15 cellular contexts compared by ENCODE assay signal in genomic region chr22:26558246-26558895, GRCh38. TPM values are rescaled to one million over a fixed set of nuclear protein-coding genes. Genes with fewer than 3 reads are reported as not detected.
DNase-seq lines count a peak whose midpoint lies in the region; ATAC-seq and TF ChIP-seq lines count a peak whose summit lies in the region.
"Had no signal": no experiment of that assay in that cellular context is flagged by ENCODE, and none has a peak within 500 bp of the region (broad histone marks: within the 10 kb centered on the region; RNA-seq: fewer than 3 reads in every experiment).

No MANE protein-coding gene starts in this region.

- H3F3A ChIP-seq in SK-N-SH (replicated peaks; ENCODE audit: insufficient read depth) = peaks cover 4% of the 10 kb centered on the region

- WGBS in SK-N-SH (ENCODE audit: low lambda C conversion rate) = 86% methylated on average over 3 of the region's 3 CpGs
- WGBS in tibial nerve, 2 donors = 55 to 56% methylated on average over 3 of the region's 3 CpGs

- CTCF ChIA-PET in SK-N-SH (lab: Yijun Ruan, JAX) = no interaction called here
- CTCF ChIA-PET in activated CD4-positive, alpha-beta memory T cell treated with anti-CD3 and anti-CD28 coated beads, Interleukin-2, amount 10 ng/mL, durations not matched to agents 7 days and 5 days (lab: Charles Lee) = no interaction called here

- peaks cover 0 to 3% of the 10 kb centered on the region in 2 experiments; a peak in 1 of 4 replicates for H3K4me1 ChIP-seq in SK-N-SH (ENCODE audit: control insufficient read depth in 1 of 2, insufficient read depth in 2 of 2, low read depth in 1 of 2, low read length in 1 of 2)
- H3K4me1 ChIP-seq in tibial nerve = peaks cover 0 to 8% (median 0%) of the 10 kb centered on the region in 4 donors
- H3K4me1 ChIP-seq: BE2C had no signal

- no peak overlapping the region for H2AFZ ChIP-seq in SK-N-SH (ENCODE audit: low read depth)

- TF ChIP-seq EP300 in SK-N-SH (IDR thresholded peaks at IDR 0.05; ENCODE audit: borderline replicate concordance in 1 of 2, low read depth in 1 of 2, low read length in 1 of 2) (no peak), tibial nerve (IDR thresholded peaks at IDR 0.05) (no peak)

- H3K4me3 ChIP-seq in SK-N-SH (ENCODE audit: low read depth in 2 of 2, low read length in 1 of 2) = no peak overlapping the region
- H3K4me3 ChIP-seq in tibial nerve = no peak overlapping the region
- H3K4me3 ChIP-seq: K562, SK-N-MC had no signal

- no peak for TF ChIP-seq RAD21 in SK-N-SH (IDR thresholded peaks at IDR 0.05; ENCODE audit: low read length)

- DNase-seq in stimulated activated naive CD8-positive, alpha-beta T cell treated with anti-CD3 and anti-CD28 coated beads, Interleukin-15, amount 100 ng/mL, for 72 hours = no peak
- peak; percentile 57 for DNase-seq in astrocyte of the hippocampus (ENCODE audit: low read depth, low spot score)
- DNase-seq in naive thymus-derived CD8-positive, alpha-beta T cell = no peak
- no peak for DNase-seq in SK-N-SH
- no peak for DNase-seq in activated CD4-positive, alpha-beta memory T cell treated with anti-CD3 and anti-CD28 coated beads, Interleukin-2, amount 10 ng/mL, durations not matched to agents 7 days and 5 days
- DNase-seq in tibial nerve (ENCODE audit: low spot score in 2 of 2) = no peak
- DNase-seq: BE2C, cortex of kidney, left cardiac atrium, NCI-H1930 had no signal

- H3K9me3 ChIP-seq in SK-N-SH (no peaks in the 10 kb centered on the region), tibial nerve (no peaks in the 10 kb centered on the region)
- H3K9me3 ChIP-seq: BE2C had no signal

- H3K36me3 ChIP-seq in SK-N-SH (replicated peaks in 1 of 2; ENCODE audit: control insufficient read depth in 1 of 2, insufficient read depth in 2 of 2, low read length in 1 of 2) = no peaks in the 10 kb centered on the region
- H3K36me3 ChIP-seq in tibial nerve = no peaks in the 10 kb centered on the region
- H3K36me3 ChIP-seq: BE2C had no signal

- peak overlapping the region; percentile 45 for H3K27ac Mint-ChIP-seq in stimulated activated naive CD8-positive, alpha-beta T cell treated with anti-CD3 and anti-CD28 coated beads, Interleukin-15, Interleukin-2, amounts not matched to agents 100 ng/mL and 50 ng/mL, for 24 hours
- peak overlapping the region in 1 of 2 donors; percentile 29 for H3K27ac Mint-ChIP-seq in stimulated activated naive CD8-positive, alpha-beta T cell treated with anti-CD3 and anti-CD28 coated beads, Interleukin-15, amount 100 ng/mL, for 72 hours
- peak overlapping the region; percentile 19 to 92 (median 43) for H3K27ac Mint-ChIP-seq in naive thymus-derived CD8-positive, alpha-beta T cell
- H3K27ac Mint-ChIP-seq in activated CD4-positive, alpha-beta memory T cell treated with anti-CD3 and anti-CD28 coated beads, Interleukin-2, amount 10 ng/mL, durations not matched to agents 7 days and 5 days = no peak overlapping the region
- H3K27ac Mint-ChIP-seq: activated T-helper 2 cell treated with anti-CD3 and anti-CD28 coated beads, Interferon-gamma antibody, Interleukin-2, Interleukin-4, amounts not matched to agents 10 μg/mL and 5 μg/mL and 100 μg/mL, durations not matched to agents 14 hours and 24 hours and 36 hours had no signal

- H4K20me1 ChIP-seq in SK-N-SH (ENCODE audit: insufficient read depth) = no peaks in the 10 kb centered on the region

- H3K9me2 ChIP-seq in SK-N-SH = no peaks in the 10 kb centered on the region

- H3K9me3 Mint-ChIP-seq in stimulated activated naive CD8-positive, alpha-beta T cell treated with anti-CD3 and anti-CD28 coated beads, Interleukin-15, Interleukin-2, amounts not matched to agents 100 ng/mL and 50 ng/mL, for 24 hours = no peaks in the 10 kb centered on the region
- no peaks in the 10 kb centered on the region for H3K9me3 Mint-ChIP-seq in stimulated activated naive CD8-positive, alpha-beta T cell treated with anti-CD3 and anti-CD28 coated beads, Interleukin-15, amount 100 ng/mL, for 72 hours
- H3K9me3 Mint-ChIP-seq in naive thymus-derived CD8-positive, alpha-beta T cell = no peaks in the 10 kb centered on the region
- H3K9me3 Mint-ChIP-seq in activated CD4-positive, alpha-beta memory T cell treated with anti-CD3 and anti-CD28 coated beads, Interleukin-2, amount 10 ng/mL, durations not matched to agents 7 days and 5 days = no peaks in the 10 kb centered on the region
- H3K9me3 Mint-ChIP-seq: activated T-helper 2 cell treated with anti-CD3 and anti-CD28 coated beads, Interferon-gamma antibody, Interleukin-2, Interleukin-4, amounts not matched to agents 10 μg/mL and 5 μg/mL and 100 μg/mL, durations not matched to agents 14 hours and 24 hours and 36 hours had no signal

- H3K27ac ChIP-seq in SK-N-SH (ENCODE audit: low read depth in 2 of 2, low read length in 1 of 2) = peak overlapping the region in 1 of 2 experiments; percentile 47; a peak in 1 of 4 replicates
- no peak overlapping the region for H3K27ac ChIP-seq in tibial nerve
- H3K27ac ChIP-seq: SK-N-MC had no signal

- no peak for TF ChIP-seq CTCF in SK-N-SH (IDR thresholded peaks at IDR 0.05)
- no peak for TF ChIP-seq CTCF in tibial nerve (IDR thresholded peaks at IDR 0.05)

- peaks cover 40% of the 10 kb centered on the region; the same call in 1 of the 2 replicates for H3K79me2 ChIP-seq in SK-N-SH (ENCODE audit: insufficient read depth)

- ATAC-seq in stimulated activated naive CD8-positive, alpha-beta T cell treated with anti-CD3 and anti-CD28 coated beads, Interleukin-15, amount 100 ng/mL, for 72 hours = no peak
- no peak for ATAC-seq in naive thymus-derived CD8-positive, alpha-beta T cell
- no peak for ATAC-seq in GM19351 (IDR thresholded peaks at IDR 0.05; ENCODE audit: unreplicated experiment)
- ATAC-seq: K562, left cardiac atrium had no signal

- no peak overlapping the region for H3K4me3 Mint-ChIP-seq in stimulated activated naive CD8-positive, alpha-beta T cell treated with anti-CD3 and anti-CD28 coated beads, Interleukin-15, Interleukin-2, amounts not matched to agents 100 ng/mL and 50 ng/mL, for 24 hours
- H3K4me3 Mint-ChIP-seq in stimulated activated naive CD8-positive, alpha-beta T cell treated with anti-CD3 and anti-CD28 coated beads, Interleukin-15, amount 100 ng/mL, for 72 hours = no peak overlapping the region
- H3K4me3 Mint-ChIP-seq in naive thymus-derived CD8-positive, alpha-beta T cell = no peak overlapping the region
- H3K4me3 Mint-ChIP-seq in activated CD4-positive, alpha-beta memory T cell treated with anti-CD3 and anti-CD28 coated beads, Interleukin-2, amount 10 ng/mL, durations not matched to agents 7 days and 5 days = no peak overlapping the region

- H3K4me1 Mint-ChIP-seq in stimulated activated naive CD8-positive, alpha-beta T cell treated with anti-CD3 and anti-CD28 coated beads, Interleukin-15, Interleukin-2, amounts not matched to agents 100 ng/mL and 50 ng/mL, for 24 hours (ENCODE audit: low read depth) = peaks cover 22% of the 10 kb centered on the region
- peaks cover 71% of the 10 kb centered on the region for H3K4me1 Mint-ChIP-seq in stimulated activated naive CD8-positive, alpha-beta T cell treated with anti-CD3 and anti-CD28 coated beads, Interleukin-15, amount 100 ng/mL, for 72 hours
- peaks cover 34 to 84% (median 60%) of the 10 kb centered on the region in 4 donors for H3K4me1 Mint-ChIP-seq in naive thymus-derived CD8-positive, alpha-beta T cell
- peaks cover 23% of the 10 kb centered on the region for H3K4me1 Mint-ChIP-seq in activated CD4-positive, alpha-beta memory T cell treated with anti-CD3 and anti-CD28 coated beads, Interleukin-2, amount 10 ng/mL, durations not matched to agents 7 days and 5 days

- H3K36me3 Mint-ChIP-seq in stimulated activated naive CD8-positive, alpha-beta T cell treated with anti-CD3 and anti-CD28 coated beads, Interleukin-15, Interleukin-2, amounts not matched to agents 100 ng/mL and 50 ng/mL, for 24 hours (ENCODE audit: low read depth) = no peaks in the 10 kb centered on the region
- H3K36me3 Mint-ChIP-seq in naive thymus-derived CD8-positive, alpha-beta T cell = peaks cover 0 to 26% (median 0%) of the 10 kb centered on the region in 3 donors
- peaks cover 19% of the 10 kb centered on the region for H3K36me3 Mint-ChIP-seq in activated CD4-positive, alpha-beta memory T cell treated with anti-CD3 and anti-CD28 coated beads, Interleukin-2, amount 10 ng/mL, durations not matched to agents 7 days and 5 days (ENCODE audit: low read depth)

- no peak overlapping the region for H3K9ac ChIP-seq in SK-N-SH

- no peak for TF ChIP-seq POLR2A in tibial nerve (IDR thresholded peaks at IDR 0.05)

- H3K27me3 Mint-ChIP-seq in stimulated activated naive CD8-positive, alpha-beta T cell treated with anti-CD3 and anti-CD28 coated beads, Interleukin-15, Interleukin-2, amounts not matched to agents 100 ng/mL and 50 ng/mL, for 24 hours = no peaks in the 10 kb centered on the region
- no peaks in the 10 kb centered on the region for H3K27me3 Mint-ChIP-seq in stimulated activated naive CD8-positive, alpha-beta T cell treated with anti-CD3 and anti-CD28 coated beads, Interleukin-15, amount 100 ng/mL, for 72 hours
- no peaks in the 10 kb centered on the region for H3K27me3 Mint-ChIP-seq in naive thymus-derived CD8-positive, alpha-beta T cell
- H3K27me3 Mint-ChIP-seq in activated CD4-positive, alpha-beta memory T cell treated with anti-CD3 and anti-CD28 coated beads, Interleukin-2, amount 10 ng/mL, durations not matched to agents 7 days and 5 days = no peaks in the 10 kb centered on the region

- H3K27me3 ChIP-seq in SK-N-SH (ENCODE audit: insufficient read depth) = no peaks in the 10 kb centered on the region
- H3K27me3 ChIP-seq in tibial nerve = no peaks in the 10 kb centered on the region
- H3K27me3 ChIP-seq: BE2C had no signal

- POLR2A ChIA-PET in naive thymus-derived CD8-positive, alpha-beta T cell (lab: Charles Lee) = interaction anchor here (0.6 kb wide), 1 partner anchor 34 kb away, joined by 3 read pairs; no protein-coding TSS in a partner anchor
- POLR2A ChIA-PET in SK-N-SH (lab: Yijun Ruan, JAX) = no interaction called here
- POLR2A ChIA-PET in activated CD4-positive, alpha-beta memory T cell treated with anti-CD3 and anti-CD28 coated beads, Interleukin-2, amount 10 ng/mL, durations not matched to agents 7 days and 5 days (lab: Charles Lee) = no interaction called here

- H3K4me2 ChIP-seq in SK-N-SH = no peak overlapping the region

RNA-seq across cellular contexts. Expression of gene TPST2, which starts 31.6 kb away (rescaled TPM):
- 10 to 100 TPM; 40.8 to 43.2 TPM for total RNA-seq in naive thymus-derived CD8-positive, alpha-beta T cell
- polyA plus RNA-seq in naive thymus-derived CD8-positive, alpha-beta T cell = 100 to 1,000 TPM in 2 of 3 donors, 10 to 100 TPM in 1; 87.9 to 134 (median 126) TPM
- polyA plus RNA-seq in SK-N-SH (2012; rRNA removed) = 52.3 and 58.4 TPM in 2 replicates
- 28.8 and 44.9 TPM in 2 replicates for polyA plus RNA-seq in SK-N-SH (2012; cell fraction: cytosol; rRNA removed)
- polyA plus RNA-seq in SK-N-SH (2012; cell fraction: nucleus; rRNA removed) = 45.7 and 64.7 TPM in 2 replicates
- total RNA-seq in activated CD4-positive, alpha-beta memory T cell treated with anti-CD3 and anti-CD28 coated beads, Interleukin-2, amount 10 ng/mL, durations not matched to agents 7 days and 5 days = 10 to 100 TPM; 55.4 to 60.8 TPM
- 10 to 100 TPM; 39.1 to 83.4 (median 60.6) TPM for total RNA-seq in tibial nerve

RNA-seq across cellular contexts. Expression of gene TFIP11, which starts 46.1 kb away (rescaled TPM):
- 10 to 100 TPM; 56.2 to 67.8 TPM for total RNA-seq in naive thymus-derived CD8-positive, alpha-beta T cell
- polyA plus RNA-seq in naive thymus-derived CD8-positive, alpha-beta T cell = 10 to 100 TPM; 15.3 to 33.9 (median 22.3) TPM
- 32.8 and 37.5 TPM in 2 replicates for polyA plus RNA-seq in SK-N-SH (2012; rRNA removed)
- polyA plus RNA-seq in SK-N-SH (2012; cell fraction: cytosol; rRNA removed) = 20.4 and 24.9 TPM in 2 replicates
- 64.2 and 79.7 TPM in 2 replicates for polyA plus RNA-seq in SK-N-SH (2012; cell fraction: nucleus; rRNA removed)
- 10 to 100 TPM; 50.8 to 55.5 TPM for total RNA-seq in activated CD4-positive, alpha-beta memory T cell treated with anti-CD3 and anti-CD28 coated beads, Interleukin-2, amount 10 ng/mL, durations not matched to agents 7 days and 5 days
- 10 to 100 TPM; 15.5 to 23.9 (median 19.3) TPM for total RNA-seq in tibial nerve

RNA-seq across cellular contexts. Expression of gene CRYBB1, which starts 59.5 kb away (rescaled TPM):
- not detected for total RNA-seq in naive thymus-derived CD8-positive, alpha-beta T cell
- polyA plus RNA-seq in naive thymus-derived CD8-positive, alpha-beta T cell = not detected
- 0.05 TPM in 1 of 2 replicates, not detected in the other for polyA plus RNA-seq in SK-N-SH (2012; rRNA removed)
- polyA plus RNA-seq in SK-N-SH (2012; cell fraction: cytosol; rRNA removed) = 0.07 and 0.09 TPM in 2 replicates
- not detected in 2 replicates for polyA plus RNA-seq in SK-N-SH (2012; cell fraction: nucleus; rRNA removed)
- total RNA-seq in activated CD4-positive, alpha-beta memory T cell treated with anti-CD3 and anti-CD28 coated beads, Interleukin-2, amount 10 ng/mL, durations not matched to agents 7 days and 5 days = 1 to 10 TPM in 1 of 2 experiments, under 1 TPM in 1; 0.65 to 1.2 TPM
- 1 to 10 TPM in 3 of 4 donors, under 1 TPM in 1; 0.84 to 4.8 (median 1.8) TPM for total RNA-seq in tibial nerve
- total RNA-seq: activated T-helper 2 cell treated with anti-CD3 and anti-CD28 coated beads, Interferon-gamma antibody, Interleukin-2, Interleukin-4, amounts not matched to agents 10 μg/mL and 5 μg/mL and 100 μg/mL, durations not matched to agents 14 hours and 24 hours and 36 hours had no signal
